Comparison of ENCODE assay signal across 28 cellular contexts in the genomic region with DNA sequence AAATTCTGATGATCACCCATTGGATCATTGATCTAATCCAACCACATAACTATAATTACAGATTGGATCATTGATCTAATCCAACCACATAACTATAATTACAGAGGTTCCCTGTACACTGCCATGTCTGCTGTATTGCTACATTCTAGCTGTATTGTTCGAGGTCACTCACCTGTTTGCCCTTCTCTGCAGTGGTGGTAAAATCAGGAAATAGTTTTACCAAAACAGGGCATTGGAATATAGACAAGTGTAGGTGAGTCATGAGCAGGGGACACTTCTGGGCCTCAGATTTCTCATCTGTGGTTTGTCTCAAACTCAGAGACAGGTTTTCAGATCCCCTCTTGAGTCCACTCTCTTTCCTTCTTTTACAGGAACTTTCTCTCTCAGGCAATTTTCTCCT. TPM values are rescaled to one million over a fixed set of nuclear protein-coding genes. Genes with fewer than 3 reads are reported as not detected.
A peak's percentile ranks its signal among the peaks of the same experiment; 100 is the strongest.
DNase-seq lines count a peak whose midpoint lies in the region; ATAC-seq and TF ChIP-seq lines count a peak whose summit lies in the region.
"Had no signal": no experiment of that assay in that cellular context is flagged by ENCODE, and none has a peak within 500 bp of the region (broad histone marks: within the 10 kb centered on the region; RNA-seq: fewer than 3 reads in every experiment).

No MANE protein-coding gene starts in this region.

- H3K9me2 ChIP-seq in MM.1S (replicated peaks; ENCODE audit: insufficient read depth, low read length): no peaks in the 10 kb centered on the region

- H3K36me3 Mint-ChIP-seq in activated T-helper 17 cell treated with anti-CD3 and anti-CD28 coated beads, Interleukin-2, amount 50 U/mL, for 72 hours (ENCODE audit: low read depth): no peaks in the 10 kb centered on the region

- peaks cover 12% of the 10 kb centered on the region for H3K4me1 Mint-ChIP-seq in stimulated activated naive CD8-positive, alpha-beta T cell treated with anti-CD3 and anti-CD28 coated beads, Interleukin-15, amount 100 ng/mL, for 72 hours
- peaks cover 4% of the 10 kb centered on the region for H3K4me1 Mint-ChIP-seq in activated T-helper 17 cell treated with anti-CD3 and anti-CD28 coated beads, Interleukin-2, amount 50 U/mL, for 72 hours
- H3K4me1 Mint-ChIP-seq: activated B cell treated with CpG ODN at 0.5 μM for 24 hours had no signal

- H3K9me3 ChIP-seq in left lung (no peaks in the 10 kb centered on the region), MM.1S (replicated peaks; ENCODE audit: insufficient read depth, low read length) (no peaks in the 10 kb centered on the region)
- H3K9me3 ChIP-seq: heart right ventricle, vagina had no signal

- no peaks in the 10 kb centered on the region for H3F3A ChIP-seq in MM.1S (ENCODE audit: insufficient read depth, low read length)

- TF ChIP-seq CTCF in left lung (IDR thresholded peaks at IDR 0.05) (no peak), MM.1S (IDR thresholded peaks at IDR 0.05; ENCODE audit: low read length) (no peak)

- H3K27ac ChIP-seq in left lung: no peak overlapping the region
- no peak overlapping the region for H3K27ac ChIP-seq in MM.1S (ENCODE audit: low read length)
- H3K27ac ChIP-seq: heart right ventricle, SK-N-MC, vagina had no signal

- H3K4me3 Mint-ChIP-seq in stimulated activated naive CD8-positive, alpha-beta T cell treated with anti-CD3 and anti-CD28 coated beads, Interleukin-15, amount 100 ng/mL, for 72 hours: no peak overlapping the region
- no peak overlapping the region for H3K4me3 Mint-ChIP-seq in activated T-helper 17 cell treated with anti-CD3 and anti-CD28 coated beads, Interleukin-2, amount 50 U/mL, for 72 hours
- H3K4me3 Mint-ChIP-seq: activated B cell treated with CpG ODN at 0.5 μM for 24 hours; activated CD8-positive, alpha-beta T cell treated with anti-CD3 and anti-CD28 coated beads for 36 hours; CD4-positive, alpha-beta T cell had no signal

- ATAC-seq in stimulated activated naive CD8-positive, alpha-beta T cell treated with anti-CD3 and anti-CD28 coated beads, Interleukin-15, amount 100 ng/mL, for 72 hours: peak; percentile 48
- ATAC-seq in stimulated activated naive CD8-positive, alpha-beta T cell treated with anti-CD3 and anti-CD28 coated beads, Interleukin-15, Interleukin-2, amounts not matched to agents 100 U/mL and 50 U/mL, for 24 hours: no peak
- ATAC-seq in activated T-helper 17 cell treated with anti-CD3 and anti-CD28 coated beads, Interleukin-2, amount 50 U/mL, for 72 hours (replicated peaks): peak; percentile 66
- ATAC-seq in left lung: peak; percentile 84
- no peak for ATAC-seq in HG03442 (IDR thresholded peaks at IDR 0.05; ENCODE audit: unreplicated experiment)
- ATAC-seq: activated CD8-positive, alpha-beta T cell treated with anti-CD3 and anti-CD28 coated beads for 36 hours; heart right ventricle; Panc1 had no signal

- no peaks in the 10 kb centered on the region for H4K20me1 ChIP-seq in MM.1S (ENCODE audit: insufficient read depth, low read length)

- no peaks in the 10 kb centered on the region for H3K79me2 ChIP-seq in MM.1S (ENCODE audit: low read length)

- no peak overlapping the region for H3K4me2 ChIP-seq in MM.1S (ENCODE audit: low read depth, low read length)

- no peaks in the 10 kb centered on the region for H3K36me3 ChIP-seq in left lung
- H3K36me3 ChIP-seq in MM.1S (replicated peaks; ENCODE audit: insufficient read depth, low read length): no peaks in the 10 kb centered on the region
- H3K36me3 ChIP-seq: heart right ventricle, vagina had no signal

- H3K4me3 ChIP-seq in left lung (no peak overlapping the region), MM.1S (ENCODE audit: low read length) (no peak overlapping the region)
- H3K4me3 ChIP-seq: heart right ventricle, SK-N-MC, vagina had no signal

- H3K27me3 Mint-ChIP-seq in stimulated activated naive CD8-positive, alpha-beta T cell treated with anti-CD3 and anti-CD28 coated beads, Interleukin-15, amount 100 ng/mL, for 72 hours: peaks cover 64% of the 10 kb centered on the region
- H3K27me3 Mint-ChIP-seq in activated T-helper 17 cell treated with anti-CD3 and anti-CD28 coated beads, Interleukin-2, amount 50 U/mL, for 72 hours: peaks cover 27% of the 10 kb centered on the region

- no peak overlapping the region for H3K9ac ChIP-seq in MM.1S (ENCODE audit: low read length)

- no peaks in the 10 kb centered on the region for H3K4me1 ChIP-seq in left lung
- no peaks in the 10 kb centered on the region for H3K4me1 ChIP-seq in MM.1S (ENCODE audit: low read length)
- H3K4me1 ChIP-seq: heart right ventricle, vagina had no signal

- H2AFZ ChIP-seq in MM.1S (ENCODE audit: low read length): no peak overlapping the region

- DNase-seq in stimulated activated naive CD8-positive, alpha-beta T cell treated with anti-CD3 and anti-CD28 coated beads, Interleukin-15, amount 100 ng/mL, for 72 hours: no peak
- no peak for DNase-seq in stimulated activated naive CD8-positive, alpha-beta T cell treated with anti-CD3 and anti-CD28 coated beads, Interleukin-15, Interleukin-2, amounts not matched to agents 100 U/mL and 50 U/mL, for 24 hours
- DNase-seq in left lung: no peak
- no peak for DNase-seq in SHP77 (lab: John Stamatoyannopoulos, UW)
- DNase-seq in MM.1S: no peak
- DNase-seq in NCI-H1048 (lab: John Stamatoyannopoulos, UW): no peak
- DNase-seq: ACHN; activated B cell treated with CpG ODN at 0.5 μM for 24 hours; activated CD8-positive, alpha-beta T cell treated with anti-CD3 and anti-CD28 coated beads for 36 hours; activated naive CD4-positive, alpha-beta T cell; amygdala; CD4-positive, alpha-beta T cell; central memory CD4-positive, alpha-beta T cell; DND-41; HCEC 1CT; heart right ventricle; NCI-H1436; NCI-H774; nucleus accumbens; retina; stimulated activated CD4-positive, alpha-beta T cell treated with anti-CD3 and anti-CD28 coated beads, Interleukin-12 subunit alpha, Interleukin-12 subunit beta, amount 100 ng/mL, for 4 hours; stimulated activated CD8-positive, alpha-beta memory T cell treated with anti-CD3 and anti-CD28 coated beads, Interleukin-4, amount 100 ng/mL, for 48 hours; substantia nigra had no signal

- intact Hi-C loops in left lung (cut with DNase I): no loop called here

- no peak overlapping the region for H3K27ac Mint-ChIP-seq in stimulated activated naive CD8-positive, alpha-beta T cell treated with anti-CD3 and anti-CD28 coated beads, Interleukin-15, amount 100 ng/mL, for 72 hours
- H3K27ac Mint-ChIP-seq in activated T-helper 17 cell treated with anti-CD3 and anti-CD28 coated beads, Interleukin-2, amount 50 U/mL, for 72 hours: no peak overlapping the region
- H3K27ac Mint-ChIP-seq: activated B cell treated with CpG ODN at 0.5 μM for 24 hours; activated CD8-positive, alpha-beta T cell treated with anti-CD3 and anti-CD28 coated beads for 36 hours; CD4-positive, alpha-beta T cell had no signal

- peaks cover 0 to 5% of the 10 kb centered on the region in 2 donors for H3K27me3 ChIP-seq in left lung
- H3K27me3 ChIP-seq in MM.1S (replicated peaks; ENCODE audit: insufficient read depth, low read length): no peaks in the 10 kb centered on the region
- H3K27me3 ChIP-seq: vagina had no signal

- no peaks in the 10 kb centered on the region for H3K9me3 Mint-ChIP-seq in stimulated activated naive CD8-positive, alpha-beta T cell treated with anti-CD3 and anti-CD28 coated beads, Interleukin-15, amount 100 ng/mL, for 72 hours
- no peaks in the 10 kb centered on the region for H3K9me3 Mint-ChIP-seq in activated T-helper 17 cell treated with anti-CD3 and anti-CD28 coated beads, Interleukin-2, amount 50 U/mL, for 72 hours
- H3K9me3 Mint-ChIP-seq: activated B cell treated with CpG ODN at 0.5 μM for 24 hours; activated CD8-positive, alpha-beta T cell treated with anti-CD3 and anti-CD28 coated beads for 36 hours; CD4-positive, alpha-beta T cell had no signal

RNA-seq across cellular contexts. Expression of gene AFDN, which starts 9.0 kb away (rescaled TPM):
- total RNA-seq in activated T-helper 17 cell treated with anti-CD3 and anti-CD28 coated beads, Interleukin-2, amount 50 U/mL, for 72 hours: 100 to 1,000 TPM in 1 of 2 donors, 10 to 100 TPM in 1; 56.3 to 107 TPM
- total RNA-seq in left lung: 100 to 1,000 TPM; 137 to 149 TPM

Comparison
In these comparisons a context has a peak if more than half of its experiments do, and no peak if none do; other contexts are left out.
1. ATAC-seq: peak in stimulated activated naive CD8-positive, alpha-beta T cell treated with anti-CD3 and anti-CD28 coated beads, Interleukin-15, amount 100 ng/mL, for 72 hours (single experiment), activated T-helper 17 cell treated with anti-CD3 and anti-CD28 coated beads, Interleukin-2, amount 50 U/mL, for 72 hours (single experiment) and left lung (single experiment); none in stimulated activated naive CD8-positive, alpha-beta T cell treated with anti-CD3 and anti-CD28 coated beads, Interleukin-15, Interleukin-2, amounts not matched to agents 100 U/mL and 50 U/mL, for 24 hours (single experiment) and HG03442 (single experiment).